In the genomic region with DNA sequence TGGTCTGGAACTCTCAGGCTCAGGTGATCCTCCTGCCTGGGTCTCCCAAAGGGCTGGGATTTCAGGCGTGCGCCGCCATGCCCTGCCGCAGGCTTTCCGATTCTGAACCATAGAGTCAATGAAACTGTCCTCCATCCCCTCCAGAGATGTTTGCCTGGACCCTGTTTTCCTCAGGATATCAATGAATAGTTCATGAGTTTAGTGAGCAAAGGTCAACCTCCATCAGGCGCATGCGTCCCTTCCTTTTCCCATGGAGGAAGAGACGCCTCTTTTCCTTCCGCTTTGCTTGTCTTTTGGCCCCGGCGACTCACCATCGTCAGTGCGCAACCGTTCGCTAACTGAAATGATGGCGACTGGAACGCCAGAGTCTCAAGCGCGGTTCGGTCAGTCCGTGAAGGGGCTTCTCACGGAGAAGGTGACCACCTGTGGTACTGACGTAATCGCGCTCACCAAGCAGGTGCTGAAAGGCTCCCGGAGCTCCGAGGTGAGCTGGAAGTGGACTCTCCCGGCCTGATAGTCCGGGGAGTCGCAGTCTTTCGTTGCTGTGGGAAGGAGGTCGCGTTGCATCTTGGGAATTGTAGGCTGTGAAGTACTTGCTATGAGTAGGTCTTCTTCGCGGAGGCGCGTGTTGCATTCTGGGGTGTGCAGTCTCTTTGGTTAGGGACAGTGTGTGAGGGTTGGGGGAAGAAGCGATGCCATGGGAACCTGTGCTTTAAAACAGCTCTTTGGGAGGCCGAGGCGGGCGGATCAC, we compare ENCODE assay signal across 8 cellular contexts. TPM values are rescaled to one million over a fixed set of nuclear protein-coding genes. Genes with fewer than 3 reads are reported as not detected.
DNase-seq lines count a peak whose midpoint lies in the region; ATAC-seq lines count a peak whose summit lies in the region.

BORCS7 (plus strand) TSS at position 316 of the 751 bp plus-strand sequence; CDS start at position 344, 28 bp downstream.

- DNase-seq in COR-L47 (lab: John Stamatoyannopoulos, UW) (peak; percentile 77), HUDEP-2 (lab: John Stamatoyannopoulos, UW; ENCODE audit: unreplicated experiment in 76 of 76) (peak; percentile 37 to 99 (median 88)), NT2/D1 (ENCODE audit: low read depth, low spot score) (peak; percentile 91)
- peak; percentile 76 for DNase-seq in activated CD8-positive, alpha-beta memory T cell treated with anti-CD3 and anti-CD28 coated beads, Interleukin-2, amount 50 U/mL, for 24 hours (ENCODE audit: extremely low read depth)
- peak; percentile 60 to 76 for DNase-seq in stimulated activated CD8-positive, alpha-beta memory T cell treated with anti-CD3 and anti-CD28 coated beads, Interleukin-15, amount 100 ng/mL, for 4 hours (ENCODE audit: low read depth in 2 of 2)

- peak within 1 kb of the TSS; percentile 88 for H3K27ac ChIP-seq in mesodermal cell (ENCODE audit: low read depth, low read length, severe bottlenecking)

- H3K27me3 ChIP-seq in NT2/D1 (ENCODE audit: insufficient read depth, insufficient read length): no peaks in the 10 kb centered on the region

- in situ Hi-C loops in endometrial microvascular endothelial cells (cut with HindIII; ENCODE audit: inconsistent ontology term, low pct_unique_long_range_greater_than_20kb, low sequenced_read_pairs): no loop called here

- WGBS in mesodermal cell (ENCODE audit: insufficient coverage in 2 of 2), 2 experiments: 11% methylated on average over 36 to 37 of the region's 41 CpGs

- H3K36me3 ChIP-seq in NT2/D1 (ENCODE audit: insufficient read depth, insufficient read length, low read length) (no peaks in the 10 kb centered on the region), mesodermal cell (ENCODE audit: control insufficient read depth, insufficient read depth, low read length) (no peaks in the 10 kb centered on the region)

- peak; percentile 96 for ATAC-seq in GM21381 (IDR thresholded peaks at IDR 0.05; ENCODE audit: unreplicated experiment)

- no peaks in the 10 kb centered on the region for H3K9me3 ChIP-seq in NT2/D1 (ENCODE audit: insufficient read depth, low read length)
- no peaks in the 10 kb centered on the region for H3K9me3 ChIP-seq in mesodermal cell (ENCODE audit: control insufficient read depth, low read length)

- H3K4me3 ChIP-seq in NT2/D1 (ENCODE audit: insufficient read length, low read depth) (peak within 1 kb of the TSS; percentile 78), mesodermal cell (ENCODE audit: extremely low read depth, insufficient read depth, low read length, poor library complexity, severe bottlenecking) (peak within 1 kb of the TSS; percentile 73)

- H3K4me1 ChIP-seq in NT2/D1 (ENCODE audit: insufficient read depth, insufficient read length) (no peaks in the 10 kb centered on the region), mesodermal cell (ENCODE audit: control insufficient read depth, insufficient read depth, low read length, poor library complexity, severe bottlenecking) (peaks cover 2% of the 10 kb centered on the region)

- H3K9ac ChIP-seq in NT2/D1 (ENCODE audit: insufficient read length, low read depth): peak within 1 kb of the TSS; percentile 88

RNA-seq across cellular contexts. Expression of gene BORCS7, which starts in this region (rescaled TPM):
- 20.3 TPM for total RNA-seq in endometrial microvascular endothelial cells (ENCODE audit: inconsistent ontology term)
- 8.2 TPM for polyA plus RNA-seq in mesodermal cell (2013, experiment 1 of 2)
- polyA plus RNA-seq in mesodermal cell (2013, experiment 2 of 2): 8.1 TPM

Comparison
In these comparisons a context has a peak if more than half of its experiments do, and no peak if none do; other contexts are left out.
1. Peak in every context shown above with its lines: DNase-seq, ATAC-seq, H3K4me3 ChIP-seq and H3K27ac ChIP-seq.